In the genomic region with DNA sequence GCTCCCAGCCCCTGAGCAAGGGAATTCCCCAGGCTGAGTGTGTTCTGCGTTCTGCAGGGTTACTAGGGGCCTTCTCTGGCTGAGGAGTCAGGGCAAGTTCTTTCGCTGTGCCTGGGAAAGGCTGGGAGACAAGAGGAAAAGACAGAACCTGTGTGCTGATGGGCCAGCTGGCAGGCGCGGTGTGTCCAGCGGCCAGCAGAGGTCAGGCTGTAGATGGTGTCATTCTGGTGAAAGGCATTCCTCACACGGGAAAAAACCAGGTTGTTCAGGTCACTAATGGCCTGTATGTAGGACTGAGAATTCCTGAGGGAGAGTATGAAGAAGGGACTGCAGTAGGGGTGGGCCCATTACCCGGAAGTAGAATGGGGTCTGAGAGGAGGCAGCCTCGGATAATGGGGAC, we compare ENCODE assay signal across 13 cellular contexts. TPM values are rescaled to one million over a fixed set of nuclear protein-coding genes. Genes with fewer than 3 reads are reported as not detected.
A peak's percentile ranks its signal among the peaks of the same experiment; 100 is the strongest.
DNase-seq lines count a peak whose midpoint lies in the region; ATAC-seq, FAIRE-seq and TF ChIP-seq lines count a peak whose summit lies in the region.
"Not testable (repeated sequence)": the region's sequence is repeated elsewhere in the genome, so short reads cannot be mapped to it uniquely, and the experiment has no call there.
"Had no signal": no experiment of that assay in that cellular context is flagged by ENCODE, and none has a peak within 500 bp of the region (broad histone marks: within the 10 kb centered on the region; RNA-seq: fewer than 3 reads in every experiment).

No MANE protein-coding gene starts in this region.

- H3K9me3 ChIP-seq in PC-3 (ENCODE audit: low read length); GM12878 (replicated peaks; ENCODE audit: control insufficient read depth, insufficient read depth, low read length); aorta (ENCODE audit: control insufficient read depth, low read length): not testable (repeated sequence)

- H3K27ac ChIP-seq in PC-3 (ENCODE audit: low read length); GM12878 (ENCODE audit: control insufficient read depth, insufficient read depth); aorta (ENCODE audit: low read depth in 1 of 2, low read length in 2 of 2): not testable (repeated sequence)

- not testable (repeated sequence) for H3F3A ChIP-seq in PC-3 (ENCODE audit: low read length, unreplicated experiment)

- in situ Hi-C loops in GM12878 (cut with MboI), result not testable (repeated sequence)

- not testable (repeated sequence) for H3K79me2 ChIP-seq in PC-3 (ENCODE audit: low read length); GM12878 (ENCODE audit: control insufficient read depth, insufficient read depth, low read length)

- H3K9ac ChIP-seq in PC-3 (ENCODE audit: low read length); GM12878 (ENCODE audit: control insufficient read depth, insufficient read depth, low read length): not testable (repeated sequence)

- not testable (repeated sequence) for H3K9me2 ChIP-seq in PC-3 (replicated peaks; ENCODE audit: low read length)

- BruUV-seq in PC-3 (replicated peaks; lab: Mats Ljungman, UMichigan); GM12878 (replicated peaks; lab: Mats Ljungman, UMichigan): not testable (repeated sequence)

- TF ChIP-seq POLR2A in GM12878 (IDR thresholded peaks at IDR 0.05; ENCODE audit: low read depth, low read length), result not testable (repeated sequence)

- H4K20me1 ChIP-seq in PC-3 (ENCODE audit: low read length); GM12878 (ENCODE audit: control insufficient read depth, insufficient read depth): not testable (repeated sequence)

- H3K36me3 ChIP-seq in PC-3 (ENCODE audit: low read depth, low read length); GM12878 (ENCODE audit: control insufficient read depth in 2 of 2, insufficient read depth in 2 of 2, low read length in 1 of 2); aorta (ENCODE audit: control insufficient read depth in 1 of 2, insufficient read depth in 2 of 2, low read length in 1 of 2): not testable (repeated sequence)

- H3K4me2 ChIP-seq in PC-3 (ENCODE audit: low read length); GM12878 (ENCODE audit: control insufficient read depth, insufficient read depth): not testable (repeated sequence)

- not testable (repeated sequence) for H2AFZ ChIP-seq in PC-3 (ENCODE audit: low read length); GM12878 (ENCODE audit: control insufficient read depth, low read depth, low read length)

- H3K27me3 ChIP-seq in PC-3 (ENCODE audit: low read length); GM12878 (replicated peaks in 1 of 2; ENCODE audit: control insufficient read depth in 2 of 2, insufficient read depth in 2 of 2, low read length in 1 of 2); aorta (ENCODE audit: control insufficient read depth in 1 of 2, insufficient read depth in 2 of 2, low read length in 1 of 2): not testable (repeated sequence)

- not testable (repeated sequence) for H3K4me1 ChIP-seq in PC-3 (ENCODE audit: insufficient read depth, low read length); GM12878 (ENCODE audit: control insufficient read depth, insufficient read depth, low read length); aorta (ENCODE audit: control insufficient read depth in 1 of 2, insufficient read depth in 2 of 2, low read length in 2 of 2)

- DNase-seq in Daoy (ENCODE audit: low read depth) (peak; percentile 17), HPDE6-E6E7 (ENCODE audit: extremely low spot score) (peak; percentile 1), PC-3 (peak; percentile 29), islet precursor cell (peak; percentile 86), aorta (peak in 1 of 2 donors; percentile 50)
- not testable (repeated sequence) for DNase-seq in GM12878 (ENCODE audit: low read depth, low spot score); omental fat pad (ENCODE audit: low spot score)

- not testable (repeated sequence) for TF ChIP-seq RAD21 in GM12878 (IDR thresholded peaks at IDR 0.05; ENCODE audit: insufficient read depth, low read depth, low read length)

- TF ChIP-seq CTCF in PC-3 (conservative IDR thresholded peaks at IDR 0.05; ENCODE audit: low read depth, low read length) (peak; percentile 57; the same call in 1 of the 2 replicates), GM12878 (IDR thresholded peaks at IDR 0.05 in 2 of 3, conservative IDR thresholded peaks at IDR 0.05 in 1 of 3; ENCODE audit: control insufficient read depth in 2 of 3, extremely low read depth in 1 of 3, insufficient read depth in 1 of 3, low read depth in 3 of 3, low read length in 3 of 3) (0 out of 6 replicates have a peak, but pooled peaks of 2 of the 3 experiments have one; percentile 6 to 9)
- TF ChIP-seq CTCF in omental fat pad (IDR thresholded peaks at IDR 0.05), result not testable (repeated sequence)

- ATAC-seq in PC-3, result peak; percentile 79
- not testable (repeated sequence) for ATAC-seq in GM12878
- peak; percentile 48 for ATAC-seq in esophagus mucosa
- ATAC-seq in omental fat pad (ENCODE audit: low FRiP score), result peak; percentile 41
- peak; percentile 50 for ATAC-seq in aorta (ENCODE audit: low FRiP score)

- POLR2A ChIA-PET in PC-3 (lab: Charles Lee; ENCODE audit: unreplicated experiment); GM12878 (lab: Charles Lee): not testable (repeated sequence)

- RAD21 ChIA-PET in GM12878 (lab: Charles Lee; ENCODE audit: unreplicated experiment), result not testable (repeated sequence)

- not testable (repeated sequence) for H3K4me3 ChIP-seq in PC-3 (ENCODE audit: low read length); GM12878; aorta (ENCODE audit: low read length in 2 of 2)

- intact Hi-C loops in PC-3 (cut with micrococcal nuclease), result loop anchor here (1.0 to 10.0 kb wide), 2 partner anchors 56 to 240 kb away; no protein-coding TSS in a partner anchor
- intact Hi-C loops in GM12878 (cut with micrococcal nuclease; ENCODE audit: unreplicated experiment); aorta (cut with DNase I): not testable (repeated sequence)

- CTCF ChIA-PET in PC-3 (lab: Charles Lee); GM12878 (lab: Yijun Ruan, JAX): not testable (repeated sequence)

- not testable (repeated sequence) for FAIRE-seq in GM12878 (lab: Jason Lieb, UNC)

- not testable (repeated sequence) for TF ChIP-seq EP300 in GM12878 (IDR thresholded peaks at IDR 0.05; ENCODE audit: borderline replicate concordance in 1 of 2, control insufficient read depth in 1 of 2, low read depth in 2 of 2, low read length in 2 of 2)

- WGBS in GM12878 (ENCODE audit: insufficient coverage, insufficient replicate concordance, low lambda C conversion rate, missing lambda C conversion rate), result 26% methylated on average over 7 of the region's 8 CpGs
- 28 to 32% methylated on average over 8 of the region's 8 CpGs for WGBS in aorta, 2 donors

- SMC1A ChIA-PET in GM12878 (lab: Charles Lee; ENCODE audit: uncharacterized antibody, unreplicated experiment), result not testable (repeated sequence)

RNA-seq across cellular contexts. Expression of a gene that starts 6.4 kb away (rescaled TPM):
- not detected in 2 replicates for total RNA-seq in Daoy (2014; rRNA removed; shearing (Covaris generic))
- total RNA-seq in PC-3 (2014; rRNA removed), result not detected in 2 replicates
- not detected in 2 replicates for total RNA-seq in GM12878 (2013; cell fraction: nucleolus; rRNA removed)
- total RNA-seq in GM12878 (2014; rRNA removed), result not detected in 2 replicates
- total RNA-seq in GM12878 (2014; rRNA removed; fragmentation: Illumina TruSeq; extraction: Trizol), result not detected in 2 replicates
- 0.11 and 0.13 TPM in 2 replicates for total RNA-seq in GM12878 (2021)
- not detected for polyA plus RNA-seq in GM12878 (2011; ENCODE audit: low read depth)
- polyA plus RNA-seq in GM12878 (2011; rRNA removed), result not detected in 2 replicates
- not detected in 2 replicates for polyA plus RNA-seq in GM12878 (2011; cell fraction: cytosol; rRNA removed)
- polyA plus RNA-seq in GM12878 (2011; cell fraction: nucleus; rRNA removed), result not detected in 2 replicates
- polyA plus RNA-seq in GM12878 (2012), result not detected in 2 replicates
- polyA plus RNA-seq in GM12878 (2014; fragmentation: Illumina TruSeq; extraction: Trizol), result not detected in 2 replicates
- polyA plus RNA-seq in GM12878 (2014; fragmentation: Nextera tagmentation; extraction: Ambion mirVana), result not detected
- not detected in 2 replicates for polyA plus RNA-seq in GM12878 (2014; rRNA removed)
- polyA plus RNA-seq in GM12878 (2016; fragmentation: Nextera tagmentation; extraction: Ambion mirVana), result not detected
- polyA minus RNA-seq in GM12878 (2011; rRNA and poly(A)+ RNA removed), result not detected in 2 replicates
- polyA minus RNA-seq in GM12878 (2011; cell fraction: cytosol; rRNA and poly(A)+ RNA removed), result not detected in 2 replicates
- polyA minus RNA-seq in GM12878 (2011; cell fraction: nucleus; rRNA and poly(A)+ RNA removed), result not detected in 2 replicates
- not detected for total RNA-seq in esophagus mucosa
- total RNA-seq in omental fat pad, result under 1 TPM in 1 of 4 donors, not detected in 3; 0.79 TPM
- under 1 TPM; 0.15 to 0.16 TPM for total RNA-seq in aorta
- polyA plus RNA-seq in aorta, result under 1 TPM in 1 of 2 donors, not detected in 1; 0.10 TPM
- total RNA-seq: activated CD4-positive, alpha-beta memory T cell treated with anti-CD3 and anti-CD28 coated beads for 36 hours; activated T-helper 17 cell treated with anti-CD3 and anti-CD28 coated beads, Interleukin-2, amount 50 U/mL, for 72 hours; IMR-90; natural killer cell; spleen had no signal
- polyA plus RNA-seq: IMR-90, spleen had no signal
